8 cellular contexts compared by ENCODE assay signal in the genomic region with DNA sequence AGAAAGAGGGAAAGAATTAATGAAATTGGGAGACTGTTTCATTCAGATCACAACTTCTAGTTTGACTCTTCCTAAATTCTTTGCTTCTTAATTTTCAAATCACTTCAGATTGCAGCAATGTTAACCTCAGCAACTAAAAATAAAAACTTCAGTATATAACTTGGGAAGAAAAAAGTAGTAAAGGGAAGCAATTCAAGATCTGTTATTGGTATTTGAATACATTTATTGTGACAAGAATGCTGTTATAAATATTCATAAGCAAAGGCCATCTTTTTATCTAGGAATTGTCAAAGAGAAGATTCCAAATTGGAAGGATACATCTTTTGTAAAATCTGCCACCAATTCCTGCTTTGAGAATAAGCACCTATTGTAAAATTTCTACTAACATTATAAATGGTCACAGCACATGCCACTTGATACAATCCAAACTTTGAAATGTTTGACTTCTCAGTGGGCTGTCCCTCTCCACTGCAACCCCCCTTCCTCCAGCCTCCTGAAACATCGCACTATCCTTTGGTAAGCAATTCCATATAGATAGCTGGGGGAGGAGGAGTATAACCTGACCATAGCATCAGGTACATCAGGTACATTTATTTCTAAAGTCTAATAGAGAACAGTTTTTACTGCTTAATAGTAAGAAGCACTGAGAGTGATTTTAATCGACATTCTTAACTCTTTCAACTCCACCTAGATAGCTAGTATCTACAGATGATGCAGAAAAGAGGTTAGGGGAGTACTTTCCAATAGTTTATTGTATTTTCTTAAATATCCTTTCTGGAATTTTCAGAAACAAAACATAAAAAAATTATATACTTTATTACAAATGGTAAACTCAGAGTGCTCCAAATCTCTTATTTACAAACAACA. TPM values are rescaled to one million over a fixed set of nuclear protein-coding genes. Genes with fewer than 3 reads are reported as not detected.
DNase-seq lines count a peak whose midpoint lies in the region; ATAC-seq and TF ChIP-seq lines count a peak whose summit lies in the region.

No MANE protein-coding gene starts in this region.

- no peak for DNase-seq in heart right ventricle
- DNase-seq in left ventricle myocardium superior: no peak
- no peak for DNase-seq in WTC11 (ENCODE audit: low spot score)
- DNase-seq in glomerular visceral epithelial cell (ENCODE audit: extremely low spot score): peak; percentile 35
- DNase-seq in head of caudate nucleus: no peak

- H3K27ac ChIP-seq in heart right ventricle (peak overlapping the region in 8 of 10 donors; percentile 9 to 100 (median 100)), skeletal muscle tissue (ENCODE audit: low read depth, low read length) (peak overlapping the region; percentile 100)

- no peaks in the 10 kb centered on the region for H3K36me3 Mint-ChIP-seq in WTC11

- H3K9me3 Mint-ChIP-seq in WTC11: no peaks in the 10 kb centered on the region

- H3K4me1 ChIP-seq in heart right ventricle: peaks cover 0 to 27% (median 20%) of the 10 kb centered on the region in 9 donors
- peaks cover 6 to 15% (median 14%) of the 10 kb centered on the region in 3 donors for H3K4me1 ChIP-seq in skeletal muscle tissue (ENCODE audit: control insufficient read depth in 3 of 3, insufficient read depth in 3 of 3, low read length in 3 of 3)

- TF ChIP-seq CTCF in heart right ventricle (IDR thresholded peaks at IDR 0.05) (no peak), WTC11 (IDR thresholded peaks at IDR 0.05) (no peak)

- peak overlapping the region; percentile 74 to 97 (median 94) for H3K4me3 ChIP-seq in heart right ventricle
- peak overlapping the region; percentile 98 to 99 (median 99) for H3K4me3 ChIP-seq in skeletal muscle tissue (ENCODE audit: low read length in 3 of 3)

- H3K27ac Mint-ChIP-seq in WTC11: no peak overlapping the region

- H3K4me1 Mint-ChIP-seq in WTC11: peaks cover 29% of the 10 kb centered on the region

- H3K9ac ChIP-seq in skeletal muscle tissue (ENCODE audit: low read depth in 1 of 3, low read length in 3 of 3): peak overlapping the region; percentile 99 to 100 (median 100)

- no peaks in the 10 kb centered on the region for H3K9me3 ChIP-seq in heart right ventricle
- no peaks in the 10 kb centered on the region for H3K9me3 ChIP-seq in skeletal muscle tissue (ENCODE audit: control insufficient read depth in 3 of 3, low read length in 3 of 3)

- CTCF ChIA-PET in WTC11 (lab: Charles Lee): interaction anchor here (1.8 kb wide), 1 partner anchor 978 kb away, joined by 4 read pairs; no protein-coding TSS in a partner anchor

- H3K4me3 Mint-ChIP-seq in WTC11: peak overlapping the region; percentile 76

- ATAC-seq in heart right ventricle (no peak), left ventricle myocardium superior (no peak), WTC11 (no peak), HG03469 (IDR thresholded peaks at IDR 0.05; ENCODE audit: unreplicated experiment) (no peak), GM21723 (IDR thresholded peaks at IDR 0.05; ENCODE audit: unreplicated experiment) (no peak)

- H3K27me3 Mint-ChIP-seq in WTC11 (ENCODE audit: low read depth): peaks cover 35% of the 10 kb centered on the region

- POLR2A ChIA-PET in WTC11 (lab: Charles Lee): interaction anchor here (0.6 kb wide), 1 partner anchor 388 kb away, joined by 11 read pairs; no protein-coding TSS in a partner anchor

- no peaks in the 10 kb centered on the region for H3K27me3 ChIP-seq in heart right ventricle
- H3K27me3 ChIP-seq in skeletal muscle tissue (ENCODE audit: control insufficient read depth in 3 of 3, insufficient read depth in 3 of 3, low read length in 3 of 3): no peaks in the 10 kb centered on the region

- H3K36me3 ChIP-seq in heart right ventricle (peaks cover 0 to 19% (median 6%) of the 10 kb centered on the region in 9 donors), skeletal muscle tissue (ENCODE audit: control insufficient read depth in 3 of 3, insufficient read depth in 3 of 3, low read length in 3 of 3) (peaks cover 9 to 15% (median 13%) of the 10 kb centered on the region in 3 donors)

- intact Hi-C loops in heart right ventricle (cut with DNase I) (loop anchor here in 9 of 10 donors (5.0 to 10.0 kb wide), 19 partner anchors 121 to 976 kb away; a partner anchor contains a TSS), left ventricle myocardium superior (cut with micrococcal nuclease) (loop anchor here (10.0 kb wide), 2 partner anchors 284 to 364 kb away; no protein-coding TSS in a partner anchor), head of caudate nucleus (cut with DNase I) (loop anchor here (10.0 kb wide), 2 partner anchors 84 to 924 kb away; no protein-coding TSS in a partner anchor)

- WGBS in heart right ventricle, 2 donors: 17 to 28% methylated on average over 2 of the region's 2 CpGs

TF ChIP-seq in WTC11, 78 proteins besides CTCF, POLR2A, EP300 and RAD21:
- TF ChIP-seq, protein P1, sequence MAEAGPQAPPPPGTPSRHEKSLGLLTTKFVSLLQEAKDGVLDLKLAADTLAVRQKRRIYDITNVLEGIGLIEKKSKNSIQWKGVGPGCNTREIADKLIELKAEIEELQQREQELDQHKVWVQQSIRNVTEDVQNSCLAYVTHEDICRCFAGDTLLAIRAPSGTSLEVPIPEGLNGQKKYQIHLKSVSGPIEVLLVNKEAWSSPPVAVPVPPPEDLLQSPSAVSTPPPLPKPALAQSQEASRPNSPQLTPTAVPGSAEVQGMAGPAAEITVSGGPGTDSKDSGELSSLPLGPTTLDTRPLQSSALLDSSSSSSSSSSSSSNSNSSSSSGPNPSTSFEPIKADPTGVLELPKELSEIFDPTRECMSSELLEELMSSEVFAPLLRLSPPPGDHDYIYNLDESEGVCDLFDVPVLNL (CRISPR knock-in tag; IDR thresholded peaks at IDR 0.05; ENCODE audit: borderline replicate concordance, low read depth): no peak
- TF ChIP-seq FOXP1 (CRISPR knock-in tag; IDR thresholded peaks at IDR 0.05; ENCODE audit: borderline replicate concordance): no peak
- TF ChIP-seq, protein P2, sequence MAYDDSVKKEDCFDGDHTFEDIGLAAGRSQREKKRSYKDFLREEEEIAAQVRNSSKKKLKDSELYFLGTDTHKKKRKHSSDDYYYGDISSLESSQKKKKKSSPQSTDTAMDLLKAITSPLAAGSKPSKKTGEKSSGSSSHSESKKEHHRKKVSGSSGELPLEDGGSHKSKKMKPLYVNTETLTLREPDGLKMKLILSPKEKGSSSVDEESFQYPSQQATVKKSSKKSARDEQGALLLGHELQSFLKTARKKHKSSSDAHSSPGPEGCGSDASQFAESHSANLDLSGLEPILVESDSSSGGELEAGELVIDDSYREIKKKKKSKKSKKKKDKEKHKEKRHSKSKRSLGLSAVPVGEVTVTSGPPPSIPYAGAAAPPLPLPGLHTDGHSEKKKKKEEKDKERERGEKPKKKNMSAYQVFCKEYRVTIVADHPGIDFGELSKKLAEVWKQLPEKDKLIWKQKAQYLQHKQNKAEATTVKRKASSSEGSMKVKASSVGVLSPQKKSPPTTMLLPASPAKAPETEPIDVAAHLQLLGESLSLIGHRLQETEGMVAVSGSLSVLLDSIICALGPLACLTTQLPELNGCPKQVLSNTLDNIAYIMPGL (CRISPR knock-in tag; IDR thresholded peaks at IDR 0.05): no peak
- TF ChIP-seq JUN (CRISPR knock-in tag; IDR thresholded peaks at IDR 0.05): no peak
- TF ChIP-seq, protein P3, sequence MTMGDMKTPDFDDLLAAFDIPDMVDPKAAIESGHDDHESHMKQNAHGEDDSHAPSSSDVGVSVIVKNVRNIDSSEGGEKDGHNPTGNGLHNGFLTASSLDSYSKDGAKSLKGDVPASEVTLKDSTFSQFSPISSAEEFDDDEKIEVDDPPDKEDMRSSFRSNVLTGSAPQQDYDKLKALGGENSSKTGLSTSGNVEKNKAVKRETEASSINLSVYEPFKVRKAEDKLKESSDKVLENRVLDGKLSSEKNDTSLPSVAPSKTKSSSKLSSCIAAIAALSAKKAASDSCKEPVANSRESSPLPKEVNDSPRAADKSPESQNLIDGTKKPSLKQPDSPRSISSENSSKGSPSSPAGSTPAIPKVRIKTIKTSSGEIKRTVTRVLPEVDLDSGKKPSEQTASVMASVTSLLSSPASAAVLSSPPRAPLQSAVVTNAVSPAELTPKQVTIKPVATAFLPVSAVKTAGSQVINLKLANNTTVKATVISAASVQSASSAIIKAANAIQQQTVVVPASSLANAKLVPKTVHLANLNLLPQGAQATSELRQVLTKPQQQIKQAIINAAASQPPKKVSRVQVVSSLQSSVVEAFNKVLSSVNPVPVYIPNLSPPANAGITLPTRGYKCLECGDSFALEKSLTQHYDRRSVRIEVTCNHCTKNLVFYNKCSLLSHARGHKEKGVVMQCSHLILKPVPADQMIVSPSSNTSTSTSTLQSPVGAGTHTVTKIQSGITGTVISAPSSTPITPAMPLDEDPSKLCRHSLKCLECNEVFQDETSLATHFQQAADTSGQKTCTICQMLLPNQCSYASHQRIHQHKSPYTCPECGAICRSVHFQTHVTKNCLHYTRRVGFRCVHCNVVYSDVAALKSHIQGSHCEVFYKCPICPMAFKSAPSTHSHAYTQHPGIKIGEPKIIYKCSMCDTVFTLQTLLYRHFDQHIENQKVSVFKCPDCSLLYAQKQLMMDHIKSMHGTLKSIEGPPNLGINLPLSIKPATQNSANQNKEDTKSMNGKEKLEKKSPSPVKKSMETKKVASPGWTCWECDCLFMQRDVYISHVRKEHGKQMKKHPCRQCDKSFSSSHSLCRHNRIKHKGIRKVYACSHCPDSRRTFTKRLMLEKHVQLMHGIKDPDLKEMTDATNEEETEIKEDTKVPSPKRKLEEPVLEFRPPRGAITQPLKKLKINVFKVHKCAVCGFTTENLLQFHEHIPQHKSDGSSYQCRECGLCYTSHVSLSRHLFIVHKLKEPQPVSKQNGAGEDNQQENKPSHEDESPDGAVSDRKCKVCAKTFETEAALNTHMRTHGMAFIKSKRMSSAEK (CRISPR knock-in tag; IDR thresholded peaks at IDR 0.05; ENCODE audit: borderline replicate concordance): no peak
- no peak for TF ChIP-seq ZNF396 (CRISPR knock-in tag; IDR thresholded peaks at IDR 0.05; ENCODE audit: borderline replicate concordance)

RNA-seq across cellular contexts. Expression of a gene that starts 3.0 kb away (rescaled TPM):
- total RNA-seq in heart right ventricle: 100 to 1,000 TPM in 3 of 10 donors, 10 to 100 TPM in 7; 47.0 to 209 (median 78.8) TPM
- 10 to 100 TPM; 48.8 to 78.3 TPM for polyA plus RNA-seq in heart right ventricle
- total RNA-seq in left ventricle myocardium superior: 54.6 TPM
- 15.9 to 22.1 TPM (median 21.4 TPM) in 3 replicates for total RNA-seq in WTC11 (2021)
- 103 TPM for total RNA-seq in skeletal muscle tissue
